28 cellular contexts compared by ENCODE assay signal in the genomic region with DNA sequence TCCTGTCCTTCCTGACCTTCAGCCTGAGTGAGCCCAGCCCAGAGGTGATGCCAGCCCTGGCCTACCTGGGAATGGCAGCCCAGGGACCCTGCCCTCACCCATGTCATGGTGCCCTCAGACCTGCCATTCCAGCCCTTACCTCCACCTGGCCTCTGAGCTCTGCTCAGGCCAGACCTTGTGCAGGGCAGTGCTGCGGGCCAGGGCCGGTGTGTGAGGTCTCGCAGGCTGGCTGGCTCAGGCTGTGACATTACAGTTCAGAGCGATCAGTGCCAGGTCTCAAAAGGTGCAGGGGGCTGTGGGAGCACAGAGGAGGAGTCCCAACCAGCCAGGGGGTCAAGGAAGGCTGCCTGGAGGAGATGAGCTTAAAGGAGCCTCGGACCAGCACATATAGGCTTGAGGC. TPM values are rescaled to one million over a fixed set of nuclear protein-coding genes. Genes with fewer than 3 reads are reported as not detected.
DNase-seq lines count a peak whose midpoint lies in the region; ATAC-seq and TF ChIP-seq lines count a peak whose summit lies in the region.
"Had no signal": no experiment of that assay in that cellular context is flagged by ENCODE, and none has a peak within 500 bp of the region (broad histone marks: within the 10 kb centered on the region; RNA-seq: fewer than 3 reads in every experiment).

No MANE protein-coding gene starts in this region.

- H3K36me3 ChIP-seq in NT2/D1 (ENCODE audit: insufficient read depth, insufficient read length, low read length) = no peaks in the 10 kb centered on the region
- no peaks in the 10 kb centered on the region for H3K36me3 ChIP-seq in upper lobe of right lung
- H3K36me3 ChIP-seq: SJSA1 had no signal

- H3K27me3 Mint-ChIP-seq in brain = peaks cover 12% of the 10 kb centered on the region
- H3K27me3 Mint-ChIP-seq in activated naive CD4-positive, alpha-beta T cell treated with anti-CD3 and anti-CD28 coated beads for 36 hours (ENCODE audit: low read depth) = no peaks in the 10 kb centered on the region

- TF ChIP-seq CTCF in brain (conservative IDR thresholded peaks at IDR 0.05) (no peak), upper lobe of right lung (IDR thresholded peaks at IDR 0.05) (no peak)

- no peak for ATAC-seq in Right ventricle myocardium inferior
- ATAC-seq in left ventricle myocardium superior = no peak
- ATAC-seq in GM18502 (IDR thresholded peaks at IDR 0.05; ENCODE audit: poor library complexity, unreplicated experiment) = no peak
- ATAC-seq in upper lobe of right lung = no peak
- ATAC-seq: CD8-positive, alpha-beta T cell; Panc1 had no signal

- H3K4me3 ChIP-seq in NT2/D1 (ENCODE audit: insufficient read length, low read depth) (no peak overlapping the region), upper lobe of right lung (no peak overlapping the region)
- H3K4me3 ChIP-seq: SJSA1 had no signal

- intact Hi-C loops in Right ventricle myocardium inferior (cut with DNase I) = no loop called here
- intact Hi-C loops in left ventricle myocardium superior (cut with micrococcal nuclease) = no loop called here
- intact Hi-C loops in activated naive CD4-positive, alpha-beta T cell treated with anti-CD3 and anti-CD28 coated beads for 36 hours (cut with micrococcal nuclease) = no loop called here
- intact Hi-C loops in upper lobe of right lung (cut with DNase I) = no loop called here

- peaks cover 52% of the 10 kb centered on the region for H3K4me1 ChIP-seq in NT2/D1 (ENCODE audit: insufficient read depth, insufficient read length)
- no peaks in the 10 kb centered on the region for H3K4me1 ChIP-seq in upper lobe of right lung
- H3K4me1 ChIP-seq: Caco-2 had no signal

- H3K9me3 Mint-ChIP-seq in brain = no peaks in the 10 kb centered on the region
- no peaks in the 10 kb centered on the region for H3K9me3 Mint-ChIP-seq in activated naive CD4-positive, alpha-beta T cell treated with anti-CD3 and anti-CD28 coated beads for 36 hours
- H3K9me3 Mint-ChIP-seq: CD8-positive, alpha-beta T cell had no signal

- H3K36me3 Mint-ChIP-seq in brain = no peaks in the 10 kb centered on the region
- H3K36me3 Mint-ChIP-seq in activated naive CD4-positive, alpha-beta T cell treated with anti-CD3 and anti-CD28 coated beads for 36 hours (ENCODE audit: low read depth) = no peaks in the 10 kb centered on the region
- H3K36me3 Mint-ChIP-seq: CD8-positive, alpha-beta T cell had no signal

- H3K27ac Mint-ChIP-seq in brain = peak overlapping the region in 4 of 5 experiments; percentile 53 to 98 (median 84)
- H3K27ac Mint-ChIP-seq in activated naive CD4-positive, alpha-beta T cell treated with anti-CD3 and anti-CD28 coated beads for 36 hours = no peak overlapping the region
- H3K27ac Mint-ChIP-seq: CD8-positive, alpha-beta T cell had no signal

- DNase-seq in Right ventricle myocardium inferior (ENCODE audit: missing footprints) = peak; percentile 31
- no peak for DNase-seq in left ventricle myocardium superior
- DNase-seq in NT2/D1 (ENCODE audit: low read depth, low spot score) = no peak
- no peak for DNase-seq in activated naive CD4-positive, alpha-beta T cell treated with anti-CD3 and anti-CD28 coated beads for 36 hours
- no peak for DNase-seq in activated CD8-positive, alpha-beta memory T cell treated with anti-CD3 and anti-CD28 coated beads, Interleukin-2, amount 50 U/mL, for 4 hours
- DNase-seq in upper lobe of right lung = no peak
- DNase-seq: 8988T; ACHN; C1 segment of cervical spinal cord; Caco-2; CD8-positive, alpha-beta T cell; DMS79; GF-D8; HCEC 1CT; IMR-90; NCI-H1092 treated with DMSO at 0.1 percent for 48 hours; NCI-H146; NCI-H2029; NCI-H446; NCI-H524 treated with DMSO at 0.1 percent for 48 hours; NCI-H774; NK-92 treated with Interleukin-12 subunit alpha and Interleukin-12 subunit beta, amount 100 ng/mL, for 24 hours had no signal

- H3K4me1 Mint-ChIP-seq in brain = peaks cover 80% of the 10 kb centered on the region
- peaks cover 5% of the 10 kb centered on the region for H3K4me1 Mint-ChIP-seq in activated naive CD4-positive, alpha-beta T cell treated with anti-CD3 and anti-CD28 coated beads for 36 hours (ENCODE audit: low read depth)

- H3K9me3 ChIP-seq in NT2/D1 (ENCODE audit: insufficient read depth, low read length) = no peaks in the 10 kb centered on the region
- H3K9me3 ChIP-seq in upper lobe of right lung = no peaks in the 10 kb centered on the region
- H3K9me3 ChIP-seq: Caco-2, SJSA1 had no signal

- H3K9ac ChIP-seq in NT2/D1 (ENCODE audit: insufficient read length, low read depth) = peak overlapping the region; percentile 16
- H3K9ac ChIP-seq: KMS-11 had no signal

- H3K27me3 ChIP-seq in NT2/D1 (ENCODE audit: insufficient read depth, insufficient read length) = peaks cover 14% of the 10 kb centered on the region
- no peaks in the 10 kb centered on the region for H3K27me3 ChIP-seq in upper lobe of right lung

- H3K4me3 Mint-ChIP-seq in brain = peak overlapping the region in 1 of 5 experiments; percentile 18
- H3K4me3 Mint-ChIP-seq in activated naive CD4-positive, alpha-beta T cell treated with anti-CD3 and anti-CD28 coated beads for 36 hours = no peak overlapping the region
- H3K4me3 Mint-ChIP-seq: CD8-positive, alpha-beta T cell had no signal

- CTCF ChIA-PET in activated naive CD4-positive, alpha-beta T cell treated with anti-CD3 and anti-CD28 coated beads for 36 hours (lab: Charles Lee) = interaction anchor here (0.6 to 1.4 kb wide), 2 partner anchors 14 to 213 kb away, joined by 4 to 6 read pairs; no protein-coding TSS in a partner anchor

- no peak overlapping the region for H3K27ac ChIP-seq in upper lobe of right lung
- H3K27ac ChIP-seq: KMS-11, SJSA1 had no signal

RNA-seq across cellular contexts. Expression of gene CPLX3, which starts 6.4 kb away (rescaled TPM):
- total RNA-seq in Right ventricle myocardium inferior (2.8 TPM), left ventricle myocardium superior (4.1 TPM), upper lobe of right lung (not detected)
- 2.1 TPM for polyA plus RNA-seq in brain (ENCODE audit: insufficient read depth, low read depth, low replicate concordance)
- not detected for total RNA-seq in activated naive CD4-positive, alpha-beta T cell treated with anti-CD3 and anti-CD28 coated beads for 36 hours
- total RNA-seq: Caco-2, H1, IMR-90, SJSA1 had no signal
- polyA plus RNA-seq: IMR-90 had no signal

RNA-seq across cellular contexts. Expression of gene LMAN1L, which starts 7.4 kb away (rescaled TPM):
- 21.9 TPM for total RNA-seq in Right ventricle myocardium inferior
- 23.5 TPM for total RNA-seq in left ventricle myocardium superior
- not detected for polyA plus RNA-seq in brain (ENCODE audit: insufficient read depth, low read depth, low replicate concordance)
- not detected for total RNA-seq in activated naive CD4-positive, alpha-beta T cell treated with anti-CD3 and anti-CD28 coated beads for 36 hours
- total RNA-seq in upper lobe of right lung = not detected
- total RNA-seq: Caco-2; CD8-positive, alpha-beta T cell; H1; IMR-90; SJSA1 had no signal
- polyA plus RNA-seq: H1, IMR-90 had no signal

RNA-seq across cellular contexts. Expression of gene ULK3, which starts 22.9 kb away (rescaled TPM):
- 42.3 TPM for total RNA-seq in Right ventricle myocardium inferior
- total RNA-seq in left ventricle myocardium superior = 47.5 TPM
- 25.2 TPM for polyA plus RNA-seq in brain (ENCODE audit: insufficient read depth, low read depth, low replicate concordance)
- total RNA-seq in activated naive CD4-positive, alpha-beta T cell treated with anti-CD3 and anti-CD28 coated beads for 36 hours = 10 to 100 TPM; 58.9 to 69.2 TPM
- total RNA-seq in upper lobe of right lung = 43.9 TPM

RNA-seq across cellular contexts. Expression of gene CSK, which starts 38.2 kb away (rescaled TPM):
- total RNA-seq in Right ventricle myocardium inferior = 41.8 TPM
- 45.8 TPM for total RNA-seq in left ventricle myocardium superior
- 66.2 TPM for polyA plus RNA-seq in brain (ENCODE audit: insufficient read depth, low read depth, low replicate concordance)
- total RNA-seq in activated naive CD4-positive, alpha-beta T cell treated with anti-CD3 and anti-CD28 coated beads for 36 hours = 100 to 1,000 TPM; 272 to 282 TPM
- total RNA-seq in upper lobe of right lung = 65.6 TPM

RNA-seq across cellular contexts. Expression of gene SCAMP2, which starts 53.1 kb away (rescaled TPM):
- 42.6 TPM for total RNA-seq in Right ventricle myocardium inferior
- 46.2 TPM for total RNA-seq in left ventricle myocardium superior
- 70.3 TPM for polyA plus RNA-seq in brain (ENCODE audit: insufficient read depth, low read depth, low replicate concordance)
- 10 to 100 TPM; 60.6 TPM for total RNA-seq in activated naive CD4-positive, alpha-beta T cell treated with anti-CD3 and anti-CD28 coated beads for 36 hours
- total RNA-seq in upper lobe of right lung = 115 TPM

Comparison
In these comparisons a context has a peak if more than half of its experiments do, and no peak if none do; other contexts are left out.
1. RNA of gene LMAN1L, which starts 7.4 kb away (total RNA-seq): 23.5 TPM in left ventricle myocardium superior (single experiment) and 21.9 TPM in Right ventricle myocardium inferior (single experiment); not detected in activated naive CD4-positive, alpha-beta T cell treated with anti-CD3 and anti-CD28 coated beads for 36 hours and not detected in upper lobe of right lung (single experiment); every median in the first group is over 10 times any median in the second.